ENCODE assay signal across 1 cellular context in genomic region chr10:131656446-131656845, GRCh38.
TF ChIP-seq lines count a peak whose summit lies in the region.

No MANE protein-coding gene starts in this region.

TF ChIP-seq in H1, 55 proteins besides CTCF, POLR2A, EP300 and RAD21 (continued from another document):
- TF ChIP-seq FOSL1 (IDR thresholded peaks at IDR 0.05; ENCODE audit: insufficient read depth, low read depth, low read length) (peak; percentile 64; the same call in 1 of the 2 replicates), TBP (IDR thresholded peaks at IDR 0.05; ENCODE audit: low read depth, low read length) (no peak), SIX5 (IDR thresholded peaks at IDR 0.05; ENCODE audit: low read depth, low read length) (no peak), EGR1 (IDR thresholded peaks at IDR 0.05; ENCODE audit: borderline replicate concordance, low read depth, low read length) (peak; percentile 68)
